Comparison of ENCODE assay signal across 25 cellular contexts in the genomic region with DNA sequence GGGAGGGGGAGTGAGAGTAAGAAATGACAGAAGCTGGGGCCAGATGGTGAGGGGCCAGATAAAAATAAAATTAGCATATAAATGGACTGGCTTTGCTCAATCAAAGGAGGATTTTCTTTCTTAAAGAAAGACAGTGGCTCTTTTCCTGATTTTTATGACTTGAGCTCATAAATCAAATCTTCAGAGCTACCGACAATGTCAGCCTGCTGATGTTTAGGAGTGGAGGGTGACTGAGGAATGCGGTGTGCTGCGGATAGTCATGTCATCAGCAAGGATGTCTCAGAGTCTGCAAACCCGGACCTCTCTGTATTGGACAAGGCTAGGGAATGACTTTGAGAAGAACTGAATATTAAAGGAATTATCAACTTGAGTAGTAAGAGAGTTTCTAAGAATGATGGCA.
"Had no signal": no experiment of that assay in that cellular context is flagged by ENCODE, and none has a peak within 500 bp of the region (broad histone marks: within the 10 kb centered on the region; RNA-seq: fewer than 3 reads in every experiment).

No MANE protein-coding gene starts in this region.

- H3K9ac ChIP-seq: neural progenitor cell, parathyroid adenoma had no signal

- H3K27me3 ChIP-seq: breast epithelium, esophagus squamous epithelium, neural progenitor cell, sigmoid colon, tibial nerve had no signal

- H2AFZ ChIP-seq: neural progenitor cell, parathyroid adenoma had no signal

- H3K9me3 ChIP-seq: breast epithelium, esophagus squamous epithelium, sigmoid colon, spleen, tibial nerve had no signal

- H3K4me1 ChIP-seq: breast epithelium, esophagus squamous epithelium, neural progenitor cell, parathyroid adenoma, psoas muscle, sigmoid colon, spleen, tibial nerve had no signal

- H3K4me3 ChIP-seq: breast epithelium, esophagus squamous epithelium, neural progenitor cell, psoas muscle, sigmoid colon, spleen, tibial nerve had no signal

- DNase-seq: activated B cell treated with CpG ODN at 0.5 μM for 24 hours; activated CD4-positive, alpha-beta T cell treated with anti-CD3 and anti-CD28 coated beads, Interleukin-2, amount 50 U/mL, for 1 hour; activated CD8-positive, alpha-beta T cell treated with anti-CD3 and anti-CD28 coated beads for 36 hours; activated gamma-delta T cell treated with Interleukin-2 at 50 U/mL for 16 hours; activated naive CD4-positive, alpha-beta T cell treated with anti-CD3 and anti-CD28 coated beads, Interleukin-2, amount 50 U/mL, for 16 hours; activated T-cell treated with anti-CD3 and anti-CD28 coated beads, Interleukin-2, amount 50 U/mL, for 4 hours; amniotic stem cell; central memory CD4-positive, alpha-beta T cell; esophagus squamous epithelium; glutamatergic neuron; left cardiac atrium; naive B cell; occipital lobe; psoas muscle; sigmoid colon; stimulated activated naive CD4-positive, alpha-beta T cell had no signal

- FAIRE-seq: endometrium, frontal cortex, keratinocyte had no signal

- H3K27ac ChIP-seq: breast epithelium, epithelial cell of prostate, esophagus squamous epithelium, neural progenitor cell, parathyroid adenoma, psoas muscle, sigmoid colon, spleen, tibial nerve had no signal

- H3K79me2 ChIP-seq: parathyroid adenoma had no signal

- H3K4me2 ChIP-seq: neural progenitor cell had no signal

- H3K36me3 ChIP-seq: breast epithelium, esophagus squamous epithelium, neural progenitor cell, sigmoid colon, spleen, tibial nerve had no signal
